ENCODE assay signal across 13 cellular contexts in the genomic region with DNA sequence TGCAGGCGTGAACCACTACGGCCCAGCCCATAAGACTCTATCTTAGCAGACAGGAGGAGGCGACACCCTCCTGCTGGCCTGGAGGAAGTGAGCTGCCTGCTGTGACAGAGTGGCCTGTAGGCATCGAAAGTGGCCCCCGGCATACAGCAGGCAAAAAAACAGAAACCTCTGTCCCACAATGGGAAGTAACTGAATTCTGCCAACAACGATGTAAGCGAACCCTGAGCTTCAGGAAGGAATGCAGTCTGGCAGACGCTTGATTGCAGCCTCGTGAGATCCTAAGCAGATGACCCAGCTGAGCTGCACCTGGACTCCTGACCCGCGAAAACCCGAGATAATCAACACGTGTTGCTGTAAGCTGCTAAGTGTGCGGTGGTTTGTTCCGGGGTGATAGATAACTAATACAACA. TPM values are rescaled to one million over a fixed set of nuclear protein-coding genes. Genes with fewer than 3 reads are reported as not detected.
DNase-seq lines count a peak whose midpoint lies in the region; ATAC-seq lines count a peak whose summit lies in the region.
"Had no signal": no experiment of that assay in that cellular context is flagged by ENCODE, and none has a peak within 500 bp of the region (broad histone marks: within the 10 kb centered on the region; RNA-seq: fewer than 3 reads in every experiment).

No MANE protein-coding gene starts in this region.

- peak overlapping the region; percentile 34 for H3K27ac ChIP-seq in duodenal mucosa (ENCODE audit: low read depth, low read length)

- H3K4me3 ChIP-seq in duodenal mucosa (ENCODE audit: low read depth in 1 of 2, low read length in 2 of 2) = no peak overlapping the region

- peaks cover 3% of the 10 kb centered on the region for H3K27me3 Mint-ChIP-seq in activated T-helper 2 cell treated with anti-CD3 and anti-CD28 coated beads, Interferon-gamma antibody, Interleukin-2, Interleukin-4, amounts not matched to agents 10 μg/mL and 5 μg/mL and 100 μg/mL, durations not matched to agents 14 hours and 24 hours and 36 hours (ENCODE audit: low read depth)

- H3K4me3 Mint-ChIP-seq in activated T-helper 2 cell treated with anti-CD3 and anti-CD28 coated beads, Interferon-gamma antibody, Interleukin-2, Interleukin-4, amounts not matched to agents 10 μg/mL and 5 μg/mL and 100 μg/mL, durations not matched to agents 14 hours and 24 hours and 36 hours (ENCODE audit: low read depth) = no peak overlapping the region
- H3K4me3 Mint-ChIP-seq: natural killer cell, type B pancreatic cell had no signal

- no peak overlapping the region for H3K9ac ChIP-seq in duodenal mucosa (ENCODE audit: low read depth in 1 of 2, low read length in 2 of 2)

- no peaks in the 10 kb centered on the region for H3K9me3 ChIP-seq in duodenal mucosa (ENCODE audit: control insufficient read depth in 1 of 2, low read length in 2 of 2)

- in situ Hi-C loops in KBM-7 (cut with MboI; ENCODE audit: low pct_unique_long_range_greater_than_20kb, low sequenced_read_pairs) = no loop called here

- no peaks in the 10 kb centered on the region for H3K36me3 Mint-ChIP-seq in activated T-helper 2 cell treated with anti-CD3 and anti-CD28 coated beads, Interferon-gamma antibody, Interleukin-2, Interleukin-4, amounts not matched to agents 10 μg/mL and 5 μg/mL and 100 μg/mL, durations not matched to agents 14 hours and 24 hours and 36 hours (ENCODE audit: low read depth)
- H3K36me3 Mint-ChIP-seq: natural killer cell, type B pancreatic cell had no signal

- no peaks in the 10 kb centered on the region for H3K36me3 ChIP-seq in duodenal mucosa (ENCODE audit: control insufficient read depth in 1 of 2, insufficient read depth in 2 of 2, low read length in 2 of 2)

- H3K9me3 Mint-ChIP-seq in activated T-helper 2 cell treated with anti-CD3 and anti-CD28 coated beads, Interferon-gamma antibody, Interleukin-2, Interleukin-4, amounts not matched to agents 10 μg/mL and 5 μg/mL and 100 μg/mL, durations not matched to agents 14 hours and 24 hours and 36 hours = no peaks in the 10 kb centered on the region
- H3K9me3 Mint-ChIP-seq: natural killer cell had no signal

- H3K4me1 ChIP-seq in duodenal mucosa (ENCODE audit: control insufficient read depth in 1 of 2, insufficient read depth in 2 of 2, low read length in 2 of 2) = peaks cover 23 to 30% of the 10 kb centered on the region in 2 donors

- no peaks in the 10 kb centered on the region for H3K27me3 ChIP-seq in duodenal mucosa (ENCODE audit: control insufficient read depth in 1 of 2, insufficient read depth in 2 of 2, low read length in 2 of 2)

- H3K4me1 Mint-ChIP-seq in activated T-helper 2 cell treated with anti-CD3 and anti-CD28 coated beads, Interferon-gamma antibody, Interleukin-2, Interleukin-4, amounts not matched to agents 10 μg/mL and 5 μg/mL and 100 μg/mL, durations not matched to agents 14 hours and 24 hours and 36 hours (ENCODE audit: low read depth) = no peaks in the 10 kb centered on the region
- H3K4me1 Mint-ChIP-seq: natural killer cell had no signal

- intact Hi-C loops in sciatic nerve (cut with DNase I) = no loop called here
- intact Hi-C loops in activated T-helper 2 cell treated with anti-CD3 and anti-CD28 coated beads, Interferon-gamma antibody, Interleukin-2, Interleukin-4, amounts not matched to agents 10 μg/mL and 5 μg/mL and 100 μg/mL, durations not matched to agents 14 hours and 24 hours and 36 hours (cut with micrococcal nuclease) = no loop called here

- DNase-seq in NCI-H82 (lab: John Stamatoyannopoulos, UW) = peak; percentile 27
- DNase-seq in NCI-H82 treated with DMSO at 0.1 percent for 48 hours (lab: John Stamatoyannopoulos, UW; ENCODE audit: unreplicated experiment) = no peak
- peak; percentile 28 for DNase-seq in KBM-7
- DNase-seq in sciatic nerve (ENCODE audit: low spot score) = no peak
- DNase-seq in stimulated activated CD4-positive, alpha-beta T cell treated with anti-CD3 and anti-CD28 coated beads, Interleukin-4, amount 100 ng/mL, for 1 hour = no peak
- DNase-seq in activated T-helper 2 cell treated with anti-CD3 and anti-CD28 coated beads, Interferon-gamma antibody, Interleukin-2, Interleukin-4, amounts not matched to agents 10 μg/mL and 5 μg/mL and 100 μg/mL, durations not matched to agents 14 hours and 24 hours and 36 hours (ENCODE audit: low spot score) = no peak
- no peak for DNase-seq in effector CD8-positive, alpha-beta T cell (lab: John Stamatoyannopoulos, UW)
- DNase-seq: activated CD8-positive, alpha-beta memory T cell treated with anti-CD3 and anti-CD28 coated beads for 24 hours; natural killer cell; stimulated activated CD4-positive, alpha-beta T cell treated with anti-CD3 and anti-CD28 coated beads, Interleukin-2, amount 100 ng/mL, for 24 hours had no signal

- ATAC-seq in sciatic nerve = peak; percentile 76

- no peak overlapping the region for H3K27ac Mint-ChIP-seq in activated T-helper 2 cell treated with anti-CD3 and anti-CD28 coated beads, Interferon-gamma antibody, Interleukin-2, Interleukin-4, amounts not matched to agents 10 μg/mL and 5 μg/mL and 100 μg/mL, durations not matched to agents 14 hours and 24 hours and 36 hours
- H3K27ac Mint-ChIP-seq: natural killer cell, type B pancreatic cell had no signal

RNA-seq across cellular contexts. Expression of a gene that starts 13.6 kb away (rescaled TPM):
- total RNA-seq in sciatic nerve = 2.0 TPM
- not detected in 2 replicates for total RNA-seq in activated T-helper 2 cell treated with anti-CD3 and anti-CD28 coated beads, Interferon-gamma antibody, Interleukin-2, Interleukin-4, amounts not matched to agents 10 μg/mL and 5 μg/mL and 100 μg/mL, durations not matched to agents 14 hours and 24 hours and 36 hours
- total RNA-seq: glomerular endothelial cell, natural killer cell had no signal

Comparison
In these comparisons a context has a peak if more than half of its experiments do, and no peak if none do; other contexts are left out.
1. DNase-seq: peak in NCI-H82 (single experiment) and KBM-7 (single experiment); none in NCI-H82 treated with DMSO at 0.1 percent for 48 hours (single experiment), sciatic nerve (single experiment), stimulated activated CD4-positive, alpha-beta T cell treated with anti-CD3 and anti-CD28 coated beads, Interleukin-4, amount 100 ng/mL, for 1 hour (single experiment), activated T-helper 2 cell treated with anti-CD3 and anti-CD28 coated beads, Interferon-gamma antibody, Interleukin-2, Interleukin-4, amounts not matched to agents 10 μg/mL and 5 μg/mL and 100 μg/mL, durations not matched to agents 14 hours and 24 hours and 36 hours (single experiment) and effector CD8-positive, alpha-beta T cell (single experiment).